Comparison of ENCODE assay signal across 8 cellular contexts in the genomic region with DNA sequence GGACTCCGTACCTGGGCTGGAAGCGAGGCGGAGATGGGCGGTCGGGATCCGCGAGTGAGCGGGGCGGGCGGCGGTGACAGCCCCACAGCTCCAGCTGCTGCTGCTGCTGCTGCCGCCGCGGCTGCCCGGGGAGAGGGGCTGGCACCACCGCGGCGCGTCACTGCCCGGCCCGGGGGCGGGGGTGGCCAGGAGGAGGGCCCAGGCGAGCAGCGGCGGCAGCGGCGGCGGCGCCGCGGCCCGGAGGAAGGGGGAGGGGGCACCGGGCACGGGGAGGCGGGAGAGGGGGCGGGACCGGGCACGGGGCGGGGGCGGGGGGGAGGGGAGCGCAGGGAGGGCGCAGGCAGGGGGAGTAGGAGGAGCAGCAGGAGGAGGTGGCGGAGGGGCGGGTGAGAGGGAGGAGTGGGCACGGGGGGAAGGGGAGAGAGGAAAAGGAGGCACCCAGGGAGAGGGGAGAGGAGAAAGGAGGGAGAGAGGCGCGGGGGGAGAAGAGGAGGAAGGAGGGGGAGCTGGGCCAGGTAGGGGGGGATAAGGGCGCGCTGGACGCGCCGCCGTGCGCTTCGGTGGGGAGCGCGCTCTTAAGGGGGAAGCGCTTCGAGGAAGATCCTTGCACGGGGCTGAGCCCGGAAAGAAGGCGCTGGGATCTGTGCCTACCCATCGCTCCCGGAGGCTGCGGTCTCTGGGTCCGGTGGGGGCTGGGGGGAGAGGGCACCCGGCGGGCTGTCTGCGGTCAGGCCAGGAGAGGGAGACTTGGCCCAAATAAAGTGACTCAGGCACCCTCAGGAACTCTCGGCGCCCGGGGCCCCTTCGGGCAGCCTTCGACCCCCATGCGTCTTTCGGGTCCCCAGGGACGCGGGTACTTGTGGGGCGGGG.
DNase-seq lines count a peak whose midpoint lies in the region; ATAC-seq and TF ChIP-seq lines count a peak whose summit lies in the region.

No MANE protein-coding gene starts in this region.

- intact Hi-C loops in activated CD4-positive, alpha-beta T cell treated with anti-CD3 and anti-CD28 coated beads for 36 hours (cut with DNase I, micrococcal nuclease): loop anchor here (1.0 to 10.0 kb wide), 3 partner anchors 231 to 279 kb away; partner anchors contain the start of genes PLAGL2 (in 2 of the 2) and POFUT1 (in 2 of the 2)
- intact Hi-C loops in left lung (cut with DNase I): no loop called here

- peaks cover 7% of the 10 kb centered on the region for H3K36me3 Mint-ChIP-seq in activated CD4-positive, alpha-beta T cell treated with anti-CD3 and anti-CD28 coated beads for 36 hours (ENCODE audit: low read depth)

- H3K4me3 ChIP-seq in coronary artery: peak overlapping the region; percentile 98
- peak overlapping the region; percentile 66 to 74 for H3K4me3 ChIP-seq in left lung

- POLR2A ChIA-PET in activated CD4-positive, alpha-beta T cell treated with anti-CD3 and anti-CD28 coated beads for 36 hours (lab: Charles Lee): no interaction called here

- H3K27me3 Mint-ChIP-seq in activated CD4-positive, alpha-beta T cell treated with anti-CD3 and anti-CD28 coated beads for 36 hours: no peaks in the 10 kb centered on the region

- H3K27ac ChIP-seq in coronary artery (peak overlapping the region; percentile 54 to 83), left lung (peak overlapping the region; percentile 79 to 83)

- no peak for TF ChIP-seq CTCF in coronary artery (IDR thresholded peaks at IDR 0.05)
- TF ChIP-seq CTCF in left lung (IDR thresholded peaks at IDR 0.05): no peak

- H3K9me3 Mint-ChIP-seq in activated CD4-positive, alpha-beta T cell treated with anti-CD3 and anti-CD28 coated beads for 36 hours (ENCODE audit: low read depth): peaks cover 5% of the 10 kb centered on the region

- peak; percentile 51 to 57 for DNase-seq in SHP77 (lab: John Stamatoyannopoulos, UW)
- DNase-seq in SHP77 treated with DMSO at 0.1 percent for 48 hours (lab: John Stamatoyannopoulos, UW): no peak
- DNase-seq in NCI-H345 treated with DMSO at 0.1 percent for 48 hours (lab: John Stamatoyannopoulos, UW; ENCODE audit: unreplicated experiment): peak; percentile 41
- DNase-seq in activated CD4-positive, alpha-beta T cell treated with anti-CD3 and anti-CD28 coated beads for 36 hours: peak; percentile 81
- no peak for DNase-seq in coronary artery (ENCODE audit: low spot score)
- peak; percentile 74 to 95 for DNase-seq in left lung
- DNase-seq in stimulated activated CD4-positive, alpha-beta T cell treated with anti-CD3 and anti-CD28 coated beads, Interleukin-2, amount 100 ng/mL, for 4 hours (ENCODE audit: low read depth): peak; percentile 45

- H3K9me3 ChIP-seq in left lung: no peaks in the 10 kb centered on the region

- no peaks in the 10 kb centered on the region for H3K27me3 ChIP-seq in left lung

- H3K4me3 Mint-ChIP-seq in activated CD4-positive, alpha-beta T cell treated with anti-CD3 and anti-CD28 coated beads for 36 hours: peak overlapping the region; percentile 80

- H3K36me3 ChIP-seq in left lung: no peaks in the 10 kb centered on the region

- peak overlapping the region; percentile 51 for H3K27ac Mint-ChIP-seq in activated CD4-positive, alpha-beta T cell treated with anti-CD3 and anti-CD28 coated beads for 36 hours

- peak; percentile 11 for ATAC-seq in activated CD4-positive, alpha-beta T cell treated with anti-CD3 and anti-CD28 coated beads for 36 hours
- peak; percentile 68 for ATAC-seq in left lung
- ATAC-seq in HG03457 (IDR thresholded peaks at IDR 0.05; ENCODE audit: unreplicated experiment): no peak

- H3K4me1 ChIP-seq in left lung: peaks cover 16 to 52% of the 10 kb centered on the region in 2 donors

- peaks cover 41% of the 10 kb centered on the region for H3K4me1 Mint-ChIP-seq in activated CD4-positive, alpha-beta T cell treated with anti-CD3 and anti-CD28 coated beads for 36 hours

- CTCF ChIA-PET in activated CD4-positive, alpha-beta T cell treated with anti-CD3 and anti-CD28 coated beads for 36 hours (lab: Charles Lee): interaction anchor here (0.6 kb wide), 1 partner anchor 67 kb away, joined by 3 read pairs; no protein-coding TSS in a partner anchor

Comparison
In these comparisons a context has a peak if more than half of its experiments do, and no peak if none do; other contexts are left out.
1. DNase-seq: peak in SHP77 (2 of 2), NCI-H345 treated with DMSO at 0.1 percent for 48 hours (single experiment), activated CD4-positive, alpha-beta T cell treated with anti-CD3 and anti-CD28 coated beads for 36 hours (single experiment), left lung (2 of 2) and stimulated activated CD4-positive, alpha-beta T cell treated with anti-CD3 and anti-CD28 coated beads, Interleukin-2, amount 100 ng/mL, for 4 hours (single experiment); none in SHP77 treated with DMSO at 0.1 percent for 48 hours (single experiment) and coronary artery (single experiment).
2. intact Hi-C loops: an anchor here in activated CD4-positive, alpha-beta T cell treated with anti-CD3 and anti-CD28 coated beads for 36 hours (1.0 to 10.0 kb wide); none called in left lung.